Comparison of ENCODE assay signal across 14 cellular contexts in genomic region chr20:19978511-19979210, GRCh38. TPM values are rescaled to one million over a fixed set of nuclear protein-coding genes. Genes with fewer than 3 reads are reported as not detected.
DNase-seq lines count a peak whose midpoint lies in the region; ATAC-seq, FAIRE-seq and TF ChIP-seq lines count a peak whose summit lies in the region.
"Had no signal": no experiment of that assay in that cellular context is flagged by ENCODE, and none has a peak within 500 bp of the region (broad histone marks: within the 10 kb centered on the region; RNA-seq: fewer than 3 reads in every experiment).

No MANE protein-coding gene starts in this region.

- H3K27ac ChIP-seq in RWPE2 (ENCODE audit: poor library complexity, severe bottlenecking) (peak overlapping the region; percentile 97), fibroblast of lung (ENCODE audit: insufficient read depth, low read length) (no peak overlapping the region), uterus (peak overlapping the region; percentile 87 to 96)
- H3K27ac ChIP-seq: SK-N-MC had no signal

- H3K27me3 ChIP-seq in RWPE2 (ENCODE audit: insufficient read depth, poor library complexity, severe bottlenecking): no peaks in the 10 kb centered on the region
- no peaks in the 10 kb centered on the region for H3K27me3 ChIP-seq in fibroblast of lung (ENCODE audit: control insufficient read depth, insufficient read depth, low read length)
- no peaks in the 10 kb centered on the region for H3K27me3 ChIP-seq in uterus

- peaks cover 55% of the 10 kb centered on the region for H3K4me1 ChIP-seq in RWPE2 (ENCODE audit: insufficient read depth, poor library complexity, severe bottlenecking)
- peaks cover 8% of the 10 kb centered on the region for H3K4me1 ChIP-seq in fibroblast of lung (ENCODE audit: control insufficient read depth, extremely low read depth, insufficient read depth, low read length)
- H3K4me1 ChIP-seq in uterus: peaks cover 5 to 12% of the 10 kb centered on the region in 2 donors

- H3K36me3 Mint-ChIP-seq in nephron progenitor cell (ENCODE audit: low read depth): peaks cover 70% of the 10 kb centered on the region
- H3K36me3 Mint-ChIP-seq: WTC11 had no signal

- H2AFZ ChIP-seq in fibroblast of lung (ENCODE audit: low read length): no peak overlapping the region

- H4K20me1 ChIP-seq in fibroblast of lung (ENCODE audit: control insufficient read depth, extremely low read depth, insufficient read depth, low read length): no peaks in the 10 kb centered on the region

- H3K4me1 Mint-ChIP-seq in nephron progenitor cell: peaks cover 74% of the 10 kb centered on the region

- H3K27me3 Mint-ChIP-seq in nephron progenitor cell (ENCODE audit: low read depth, poor library complexity): peaks cover 3% of the 10 kb centered on the region

- no peak overlapping the region for H3K9ac ChIP-seq in fibroblast of lung (ENCODE audit: insufficient read depth, low read length)

- no peak for TF ChIP-seq POLR2A in uterus (IDR thresholded peaks at IDR 0.05)

- H3K9me3 ChIP-seq in RWPE2 (ENCODE audit: severe bottlenecking): no peaks in the 10 kb centered on the region
- no peaks in the 10 kb centered on the region for H3K9me3 ChIP-seq in fibroblast of lung (ENCODE audit: control insufficient read depth, insufficient read depth, low read depth, low read length)
- H3K9me3 ChIP-seq in uterus: no peaks in the 10 kb centered on the region

- peak overlapping the region; percentile 42 for H3K4me2 ChIP-seq in fibroblast of lung (ENCODE audit: extremely low read depth, insufficient read depth, low read length)

- H3K27ac Mint-ChIP-seq in nephron progenitor cell: peak overlapping the region; percentile 77
- H3K27ac Mint-ChIP-seq: WTC11 had no signal

- intact Hi-C loops in uterus (cut with DNase I; ENCODE audit: low total_unique reads): no loop called here

- no peak for FAIRE-seq in HTR-8/SVneo (lab: Jason Lieb, UNC)
- FAIRE-seq: GM12892 had no signal

- H3K36me3 ChIP-seq in RWPE2 (ENCODE audit: low read depth) (peaks cover 75% of the 10 kb centered on the region), fibroblast of lung (ENCODE audit: control insufficient read depth, insufficient read depth, low read length) (no peaks in the 10 kb centered on the region), uterus (no peaks in the 10 kb centered on the region)

- no peak for DNase-seq in RWPE2 (ENCODE audit: low spot score)
- no peak for DNase-seq in fibroblast of lung (ENCODE audit: low read depth in 2 of 2)
- no peak for DNase-seq in nephron progenitor cell
- DNase-seq in uterus: no peak
- DNase-seq in stimulated activated CD4-positive, alpha-beta T cell treated with anti-CD3 and anti-CD28 coated beads, Interleukin-1b, Interleukin-23, amount 100 ng/mL, for 48 hours: no peak
- DNase-seq in HTR-8/SVneo (ENCODE audit: insufficient read length, low spot score): no peak
- DNase-seq: activated T-cell treated with anti-CD3 and anti-CD28 coated beads for 4 hours, KBM-7, kidney glomerular epithelial cell, posterior cingulate gyrus had no signal

- TF ChIP-seq CTCF in RWPE2 (IDR thresholded peaks at IDR 0.05; ENCODE audit: poor library complexity, severe bottlenecking) (no peak), fibroblast of lung (conservative IDR thresholded peaks at IDR 0.05 in 1 of 2, IDR thresholded peaks at IDR 0.05 in 1 of 2; ENCODE audit: low read depth in 1 of 2, low read length in 2 of 2) (no peak), nephron progenitor cell (IDR thresholded peaks at IDR 0.05) (no peak), uterus (IDR thresholded peaks at IDR 0.05) (no peak)

- H3K9me3 Mint-ChIP-seq in nephron progenitor cell: peaks cover 9% of the 10 kb centered on the region
- H3K9me3 Mint-ChIP-seq: WTC11 had no signal

- peaks cover 82% of the 10 kb centered on the region for H3K79me2 ChIP-seq in fibroblast of lung (ENCODE audit: control insufficient read depth, insufficient read depth, low read length)

- H3K4me3 Mint-ChIP-seq in nephron progenitor cell: no peak overlapping the region
- H3K4me3 Mint-ChIP-seq: WTC11 had no signal

- ATAC-seq in RWPE2 (ENCODE audit: low read depth): no peak
- ATAC-seq in HG03432 (IDR thresholded peaks at IDR 0.05; ENCODE audit: unreplicated experiment): no peak
- ATAC-seq: WTC11 had no signal

- H3K4me3 ChIP-seq in RWPE2 (ENCODE audit: severe bottlenecking): no peak overlapping the region
- peak overlapping the region in 1 of 4 experiments; percentile 82 for H3K4me3 ChIP-seq in fibroblast of lung (replicated peaks in 1 of 4; ENCODE audit: control extremely low read depth in 1 of 4, insufficient read depth in 1 of 4, low read depth in 3 of 4, low read length in 4 of 4)
- no peak overlapping the region for H3K4me3 ChIP-seq in uterus
- H3K4me3 ChIP-seq: SK-N-MC had no signal

RNA-seq across cellular contexts. Expression of gene NAA20, which starts 38.5 kb away (rescaled TPM):
- total RNA-seq in fibroblast of lung (37.8 and 42.4 TPM in 2 replicates), uterus (10 to 100 TPM; 24.7 to 55.7 (median 35.2) TPM)
- polyA plus RNA-seq in fibroblast of lung: 82.6 and 83.2 TPM in 2 replicates
- 63.0 and 72.7 TPM in 2 replicates for polyA plus RNA-seq in fibroblast of lung (2012)
- 3.9 and 8.1 TPM in 2 replicates for polyA minus RNA-seq in fibroblast of lung (ENCODE audit: low replicate concordance)
